Comparison of ENCODE assay signal across 8 cellular contexts in the genomic region with DNA sequence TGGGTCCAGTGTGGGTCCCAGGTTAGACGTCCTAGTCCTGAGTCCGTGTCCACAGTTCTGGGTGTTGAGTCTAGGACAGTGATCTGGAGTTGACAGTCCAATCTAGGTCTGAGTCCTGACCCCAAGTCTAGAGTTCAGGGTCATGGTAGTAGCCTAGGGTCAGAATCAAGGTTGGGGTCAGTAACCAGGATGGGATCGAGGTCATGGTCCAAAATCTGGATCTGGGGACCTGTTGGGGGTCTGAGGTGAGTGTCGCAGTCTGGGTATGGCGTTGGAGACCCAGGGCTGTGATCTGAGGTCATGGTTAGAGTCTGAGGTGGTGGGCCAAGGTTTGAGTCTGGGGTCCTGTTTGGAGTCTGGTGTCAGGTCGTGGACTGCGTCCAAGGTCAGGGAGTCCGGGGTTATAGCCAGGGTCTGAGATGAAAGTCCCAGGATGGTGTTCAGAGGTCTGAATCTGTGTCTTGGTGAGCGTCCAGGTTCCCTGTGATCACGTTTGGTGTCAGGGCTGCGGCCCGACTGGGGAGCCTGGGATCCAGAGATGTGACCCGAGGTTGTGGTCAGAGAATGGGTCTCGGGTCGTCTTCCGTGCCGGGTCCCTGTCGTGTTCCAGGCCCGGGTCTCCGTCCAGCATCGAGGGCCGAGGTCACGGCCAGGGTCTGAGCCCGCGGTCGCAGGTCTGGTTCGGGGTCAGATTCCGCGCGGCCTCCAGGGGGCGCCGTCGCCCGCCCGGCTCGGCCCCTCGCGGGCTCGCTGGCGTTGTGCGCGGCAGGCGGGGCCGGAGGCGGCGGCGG.
DNase-seq lines count a peak whose midpoint lies in the region; ATAC-seq and TF ChIP-seq lines count a peak whose summit lies in the region.

No MANE protein-coding gene starts in this region.

- peak overlapping the region; percentile 59 to 67 for H3K27ac ChIP-seq in mucosa of rectum (ENCODE audit: low read depth in 2 of 2, low read length in 2 of 2)

- ATAC-seq in HG02759 (IDR thresholded peaks at IDR 0.05; ENCODE audit: unreplicated experiment): peak; percentile 40
- peak; percentile 33 for ATAC-seq in stimulated activated naive CD8-positive, alpha-beta T cell treated with anti-CD3 and anti-CD28 coated beads, Interleukin-15, Interleukin-2, amounts not matched to agents 100 U/mL and 50 U/mL, for 24 hours

- H3K9ac ChIP-seq in mucosa of rectum (ENCODE audit: low read depth in 1 of 2, low read length in 2 of 2): peak overlapping the region; percentile 66 to 73

- H3K4me3 ChIP-seq in epithelial cell of esophagus (ENCODE audit: low read length) (peak overlapping the region; percentile 33), mucosa of rectum (ENCODE audit: low read length in 2 of 2) (peak overlapping the region; percentile 40 to 59)

- H3K9me3 ChIP-seq in mucosa of rectum (ENCODE audit: control insufficient read depth in 2 of 2, low read length in 2 of 2): no peaks in the 10 kb centered on the region

- no peaks in the 10 kb centered on the region for H3K27me3 ChIP-seq in mucosa of rectum (ENCODE audit: control insufficient read depth in 2 of 2, insufficient read depth in 2 of 2, low read length in 2 of 2)

- peaks cover 56 to 60% of the 10 kb centered on the region in 2 donors for H3K4me1 ChIP-seq in mucosa of rectum (ENCODE audit: control insufficient read depth in 2 of 2, insufficient read depth in 2 of 2, low read length in 2 of 2)

- TF ChIP-seq CTCF in epithelial cell of esophagus (IDR thresholded peaks at IDR 0.05; ENCODE audit: insufficient read depth, low read depth, low read length, missing control alignments): peak; percentile 49

- DNase-seq in GDM1 (lab: John Stamatoyannopoulos, UW) (peak; percentile 63), NCI-H526 treated with DMSO at 0.1 percent for 48 hours (lab: John Stamatoyannopoulos, UW) (peak; percentile 33), epithelial cell of esophagus (ENCODE audit: low read depth) (peak; percentile 57), NCI-H524 treated with DMSO at 0.1 percent for 48 hours (lab: John Stamatoyannopoulos, UW) (no peak)
- peak; percentile 82 for DNase-seq in activated CD8-positive, alpha-beta memory T cell treated with anti-CD3 and anti-CD28 coated beads, Interleukin-2, amount 50 U/mL, for 4 hours
- DNase-seq in stimulated activated naive CD8-positive, alpha-beta T cell treated with anti-CD3 and anti-CD28 coated beads, Interleukin-15, Interleukin-2, amounts not matched to agents 100 U/mL and 50 U/mL, for 24 hours: peak; percentile 89

- H3K36me3 ChIP-seq in mucosa of rectum (ENCODE audit: control insufficient read depth in 2 of 2, insufficient read depth in 2 of 2, low read length in 2 of 2): peaks cover 5 to 17% of the 10 kb centered on the region in 2 donors
